Comparison of ENCODE assay signal across 8 cellular contexts in genomic region chr1:200738348-200738732, GRCh38. TPM values are rescaled to one million over a fixed set of nuclear protein-coding genes. Genes with fewer than 3 reads are reported as not detected.
DNase-seq lines count a peak whose midpoint lies in the region; ATAC-seq and TF ChIP-seq lines count a peak whose summit lies in the region.

No MANE protein-coding gene starts in this region.

- no peaks in the 10 kb centered on the region for H3K36me3 Mint-ChIP-seq in activated CD4-positive, alpha-beta T cell treated with anti-CD3 and anti-CD28 coated beads for 36 hours (ENCODE audit: low read depth)
- H3K36me3 Mint-ChIP-seq in activated CD8-positive, alpha-beta T cell treated with anti-CD3 and anti-CD28 coated beads for 36 hours (ENCODE audit: low read depth): no peaks in the 10 kb centered on the region

- peak overlapping the region; percentile 55 for H3K4me3 ChIP-seq in iPS-18a (ENCODE audit: low read length)
- peak overlapping the region; percentile 94 for H3K4me3 ChIP-seq in suprapubic skin

- peaks cover 47% of the 10 kb centered on the region for H3K4me1 Mint-ChIP-seq in activated CD4-positive, alpha-beta T cell treated with anti-CD3 and anti-CD28 coated beads for 36 hours
- H3K4me1 Mint-ChIP-seq in activated CD8-positive, alpha-beta T cell treated with anti-CD3 and anti-CD28 coated beads for 36 hours (ENCODE audit: low read depth): peaks cover 35% of the 10 kb centered on the region

- H3K27ac ChIP-seq in iPS-18a (ENCODE audit: low read length): no peak overlapping the region
- peak overlapping the region; percentile 100 for H3K27ac ChIP-seq in suprapubic skin

- H3K9me3 ChIP-seq in iPS-18a (ENCODE audit: control insufficient read depth, low read depth, low read length) (no peaks in the 10 kb centered on the region), suprapubic skin (no peaks in the 10 kb centered on the region)

- H3K4me1 ChIP-seq in iPS-18a (ENCODE audit: control insufficient read depth, low read depth, low read length) (peaks cover 19% of the 10 kb centered on the region), suprapubic skin (peaks cover 39% of the 10 kb centered on the region)

- H3K9me3 Mint-ChIP-seq in activated CD4-positive, alpha-beta T cell treated with anti-CD3 and anti-CD28 coated beads for 36 hours (ENCODE audit: low read depth): no peaks in the 10 kb centered on the region
- no peaks in the 10 kb centered on the region for H3K9me3 Mint-ChIP-seq in activated CD8-positive, alpha-beta T cell treated with anti-CD3 and anti-CD28 coated beads for 36 hours

- TF ChIP-seq POLR2A in suprapubic skin (IDR thresholded peaks at IDR 0.05): no peak

- intact Hi-C loops in activated CD4-positive, alpha-beta T cell treated with anti-CD3 and anti-CD28 coated beads for 36 hours (cut with DNase I, micrococcal nuclease): loop anchor here (2.0 to 10.0 kb wide), 5 partner anchors 66 to 1216 kb away; partner anchors contain the start of genes KIF14 (in 1 of the 2), KIF21B (in 1 of the 2) and TIMM17A (in 1 of the 2)
- intact Hi-C loops in activated CD8-positive, alpha-beta T cell treated with anti-CD3 and anti-CD28 coated beads for 36 hours (cut with micrococcal nuclease): no loop called here

- no peak for DNase-seq in activated CD4-positive, alpha-beta T cell treated with anti-CD3 and anti-CD28 coated beads for 36 hours
- DNase-seq in activated CD4-positive, alpha-beta T cell treated with anti-CD3 and anti-CD28 coated beads for 1 hour: no peak
- no peak for DNase-seq in activated CD8-positive, alpha-beta T cell treated with anti-CD3 and anti-CD28 coated beads for 36 hours
- no peak for DNase-seq in suprapubic skin (ENCODE audit: low spot score in 2 of 2)
- no peak for DNase-seq in stimulated activated CD4-positive, alpha-beta T cell treated with anti-CD3 and anti-CD28 coated beads, Interleukin-4, amount 100 ng/mL, for 1 hour
- no peak for DNase-seq in NCI-H2029 treated with DMSO at 0.1 percent for 48 hours (lab: John Stamatoyannopoulos, UW)

- CTCF ChIA-PET in activated CD4-positive, alpha-beta T cell treated with anti-CD3 and anti-CD28 coated beads for 36 hours (lab: Charles Lee): interaction anchor here (0.6 to 1.3 kb wide), 3 partner anchors 8 to 57 kb away, joined by 3 read pairs; no protein-coding TSS in a partner anchor
- CTCF ChIA-PET in activated CD8-positive, alpha-beta T cell treated with anti-CD3 and anti-CD28 coated beads for 36 hours (lab: Charles Lee): interaction anchor here (0.6 to 2.0 kb wide), 5 partner anchors 68 to 179 kb away, joined by 3 to 6 read pairs (median 3); partner anchors contain the start of gene DDX59

- peaks cover 4% of the 10 kb centered on the region for H3K27me3 Mint-ChIP-seq in activated CD4-positive, alpha-beta T cell treated with anti-CD3 and anti-CD28 coated beads for 36 hours
- H3K27me3 Mint-ChIP-seq in activated CD8-positive, alpha-beta T cell treated with anti-CD3 and anti-CD28 coated beads for 36 hours: peaks cover 7% of the 10 kb centered on the region

- no peak for TF ChIP-seq CTCF in activated CD8-positive, alpha-beta T cell treated with anti-CD3 and anti-CD28 coated beads for 36 hours (IDR thresholded peaks at IDR 0.05)
- TF ChIP-seq CTCF in suprapubic skin (IDR thresholded peaks at IDR 0.05): no peak

- peak overlapping the region; percentile 91 for H3K4me3 Mint-ChIP-seq in activated CD4-positive, alpha-beta T cell treated with anti-CD3 and anti-CD28 coated beads for 36 hours
- H3K4me3 Mint-ChIP-seq in activated CD8-positive, alpha-beta T cell treated with anti-CD3 and anti-CD28 coated beads for 36 hours: peak overlapping the region; percentile 89

- POLR2A ChIA-PET in activated CD4-positive, alpha-beta T cell treated with anti-CD3 and anti-CD28 coated beads for 36 hours (lab: Charles Lee): no interaction called here
- POLR2A ChIA-PET in activated CD8-positive, alpha-beta T cell treated with anti-CD3 and anti-CD28 coated beads for 36 hours (lab: Charles Lee): interaction anchor here (0.9 to 1.7 kb wide), 2 partner anchors 8 to 246 kb away, joined by 3 to 5 read pairs; no protein-coding TSS in a partner anchor

- H3K9ac ChIP-seq in iPS-18a (ENCODE audit: low read length): peak overlapping the region; percentile 14

- H3K27me3 ChIP-seq in iPS-18a (ENCODE audit: control insufficient read depth, insufficient read depth, low read length) (peaks cover 10% of the 10 kb centered on the region), suprapubic skin (no peaks in the 10 kb centered on the region)

- no peak for TF ChIP-seq EP300 in suprapubic skin (IDR thresholded peaks at IDR 0.05)

- no peaks in the 10 kb centered on the region for H3K36me3 ChIP-seq in iPS-18a (ENCODE audit: control insufficient read depth, low read depth, low read length)
- no peaks in the 10 kb centered on the region for H3K36me3 ChIP-seq in suprapubic skin

- H3K27ac Mint-ChIP-seq in activated CD4-positive, alpha-beta T cell treated with anti-CD3 and anti-CD28 coated beads for 36 hours: peak overlapping the region; percentile 70
- peak overlapping the region; percentile 65 for H3K27ac Mint-ChIP-seq in activated CD8-positive, alpha-beta T cell treated with anti-CD3 and anti-CD28 coated beads for 36 hours

- no peak for ATAC-seq in activated CD4-positive, alpha-beta T cell treated with anti-CD3 and anti-CD28 coated beads for 36 hours
- no peak for ATAC-seq in activated CD8-positive, alpha-beta T cell treated with anti-CD3 and anti-CD28 coated beads for 36 hours
- no peak for ATAC-seq in activated CD4-positive, CD25-positive, alpha-beta regulatory T cell treated with anti-CD3 and anti-CD28 coated beads, Interleukin-2, amount 50 U/mL, for 24 hours

- WGBS in suprapubic skin: 5% methylated on average over 8 of the region's 8 CpGs

RNA-seq across cellular contexts. Expression of gene CAMSAP2, which starts 0.4 kb away (rescaled TPM):
- 1 to 10 TPM; 2.3 to 3.0 TPM for total RNA-seq in activated CD4-positive, alpha-beta T cell treated with anti-CD3 and anti-CD28 coated beads for 36 hours
- total RNA-seq in activated CD8-positive, alpha-beta T cell treated with anti-CD3 and anti-CD28 coated beads for 36 hours: 1 to 10 TPM; 1.8 to 2.1 TPM
- 10 to 100 TPM; 26.5 to 47.4 (median 33.3) TPM for total RNA-seq in suprapubic skin

Comparison
In these comparisons a context has a peak if more than half of its experiments do, and no peak if none do; other contexts are left out.
1. RNA of gene CAMSAP2, which starts 0.4 kb away (total RNA-seq): 26.5 to 47.4 TPM in suprapubic skin; 2.3 to 3.0 TPM in activated CD4-positive, alpha-beta T cell treated with anti-CD3 and anti-CD28 coated beads for 36 hours and 1.8 to 2.1 TPM in activated CD8-positive, alpha-beta T cell treated with anti-CD3 and anti-CD28 coated beads for 36 hours; every median in the first group is over 4 times any median in the second.